19 cellular contexts compared by ENCODE assay signal in the genomic region with DNA sequence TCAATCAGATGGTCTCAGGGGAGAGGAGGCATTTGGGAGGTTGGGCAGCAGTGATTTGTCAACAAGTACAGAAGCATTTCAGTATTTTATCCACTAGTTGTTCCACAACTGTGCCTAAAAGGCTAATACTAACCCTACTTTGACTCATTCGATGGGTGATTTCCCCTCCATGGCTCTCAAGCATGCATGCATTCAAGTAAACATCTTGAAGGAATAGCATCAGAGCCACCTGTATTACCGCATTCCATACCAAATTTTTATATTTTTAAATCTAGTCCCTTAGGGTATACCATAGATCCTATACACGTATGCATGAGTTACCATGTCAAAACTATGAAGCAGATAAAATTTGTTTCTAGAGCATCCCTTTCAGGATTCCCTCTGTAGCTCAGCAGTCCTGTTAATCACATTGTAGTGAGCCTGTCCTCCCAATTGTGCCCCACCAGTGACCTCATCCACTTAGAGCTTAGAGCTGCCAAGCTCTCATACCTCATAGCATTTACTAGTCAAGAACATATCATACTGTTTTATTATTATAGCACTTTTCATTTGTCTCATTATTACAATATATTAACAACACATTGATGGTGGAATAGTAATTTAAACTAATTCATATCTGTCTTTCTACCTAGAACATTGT.
"Had no signal": no experiment of that assay in that cellular context is flagged by ENCODE, and none has a peak within 500 bp of the region (broad histone marks: within the 10 kb centered on the region; RNA-seq: fewer than 3 reads in every experiment).

No MANE protein-coding gene starts in this region.

- ATAC-seq: effector memory CD8-positive, alpha-beta T cell; left colon; natural killer cell; psoas muscle; right lobe of liver; stimulated activated effector memory CD8-positive, alpha-beta T cell treated with anti-CD3 and anti-CD28 coated beads, Interleukin-12 subunit alpha, Interleukin-12 subunit beta, amount 100 ng/mL, for 72 hours had no signal

- H2AFZ ChIP-seq: hepatocyte had no signal

- H3K4me1 ChIP-seq: esophagus squamous epithelium, psoas muscle, right lobe of liver, stomach, thyroid gland had no signal

- H3K79me2 ChIP-seq: hepatocyte had no signal

- H3K27ac ChIP-seq: esophagus squamous epithelium, hepatocyte, ovary, psoas muscle, right lobe of liver, stomach, thyroid gland had no signal

- H3K9me3 ChIP-seq: esophagus squamous epithelium, ovary, psoas muscle, right lobe of liver, stomach, thyroid gland had no signal

- H3K36me3 ChIP-seq: esophagus squamous epithelium, ovary, right lobe of liver, thyroid gland had no signal

- H3K4me2 ChIP-seq: hepatocyte had no signal

- H3K27me3 ChIP-seq: esophagus squamous epithelium, hepatocyte, ovary, right lobe of liver, stomach, thyroid gland had no signal

- DNase-seq: cortex of kidney; effector memory CD8-positive, alpha-beta T cell; erythroblast; esophagus squamous epithelium; left colon; natural killer cell; occipital lobe; ovary; posterior cingulate gyrus; psoas muscle; right lobe of liver; stimulated activated CD4-positive, alpha-beta T cell treated with anti-CD3 and anti-CD28 coated beads, Interleukin-2, amount 100 ng/mL, for 24 hours; stimulated activated CD4-positive, alpha-beta T cell treated with anti-CD3 and anti-CD28 coated beads, Interleukin-4, amount 100 ng/mL, for 24 hours; stimulated activated naive CD4-positive, alpha-beta T cell treated with Interleukin-2 at 50 U/mL for 16 hours; stomach; thyroid gland had no signal

- H3K4me3 ChIP-seq: esophagus squamous epithelium, hepatocyte, lung, ovary, psoas muscle, right lobe of liver, stomach, thyroid gland had no signal
